In genomic region chr1:207797229-207797973, GRCh38 we compare ENCODE assay signal across 1 cellular context.
TF ChIP-seq lines count a peak whose summit lies in the region.

No MANE protein-coding gene starts in this region.

TF ChIP-seq in H1, 55 proteins besides CTCF, POLR2A, EP300 and RAD21:
- TF ChIP-seq BACH1 (IDR thresholded peaks at IDR 0.05; ENCODE audit: low read length) (peak; percentile 25; the same call in 1 of the 2 replicates), RNF2 (IDR thresholded peaks at IDR 0.05; ENCODE audit: borderline replicate concordance, low read depth, low read length, missing control alignments, poor library complexity, severe bottlenecking) (no peak), POLR2AphosphoS5 (IDR thresholded peaks at IDR 0.05; ENCODE audit: low read depth, low read length) (peak; percentile 48; the same call in 1 of the 2 replicates), JUND (IDR thresholded peaks at IDR 0.05; ENCODE audit: low read length) (peak; percentile 87), BCL11A (IDR thresholded peaks at IDR 0.05; ENCODE audit: low read depth in 2 of 2, low read length in 2 of 2) (no peak)
TF ChIP-seq in H1: peak in this region for 3.
